In genomic region chr3:112086018-112086854, GRCh38 we compare ENCODE assay signal across 1 cellular context.
TF ChIP-seq lines count a peak whose summit lies in the region.

A gene with protein sequence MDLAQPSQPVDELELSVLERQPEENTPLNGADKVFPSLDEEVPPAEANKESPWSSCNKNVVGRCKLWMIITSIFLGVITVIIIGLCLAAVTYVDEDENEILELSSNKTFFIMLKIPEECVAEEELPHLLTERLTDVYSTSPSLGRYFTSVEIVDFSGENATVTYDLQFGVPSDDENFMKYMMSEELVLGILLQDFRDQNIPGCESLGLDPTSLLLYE (plus strand): TSS chr3:112086389. CDS start chr3:112086408, 19 bp downstream.

TF ChIP-seq in K562, 482 proteins besides CTCF, POLR2A, EP300 and RAD21 (continued from another document and continues in another):
- no peak for TF ChIP-seq PHTF2 (CRISPR knock-in tag; IDR thresholded peaks at IDR 0.05)
- TF ChIP-seq FOSL1 (tag; conservative IDR thresholded peaks at IDR 0.05) = no peak
- TF ChIP-seq, protein P1, sequence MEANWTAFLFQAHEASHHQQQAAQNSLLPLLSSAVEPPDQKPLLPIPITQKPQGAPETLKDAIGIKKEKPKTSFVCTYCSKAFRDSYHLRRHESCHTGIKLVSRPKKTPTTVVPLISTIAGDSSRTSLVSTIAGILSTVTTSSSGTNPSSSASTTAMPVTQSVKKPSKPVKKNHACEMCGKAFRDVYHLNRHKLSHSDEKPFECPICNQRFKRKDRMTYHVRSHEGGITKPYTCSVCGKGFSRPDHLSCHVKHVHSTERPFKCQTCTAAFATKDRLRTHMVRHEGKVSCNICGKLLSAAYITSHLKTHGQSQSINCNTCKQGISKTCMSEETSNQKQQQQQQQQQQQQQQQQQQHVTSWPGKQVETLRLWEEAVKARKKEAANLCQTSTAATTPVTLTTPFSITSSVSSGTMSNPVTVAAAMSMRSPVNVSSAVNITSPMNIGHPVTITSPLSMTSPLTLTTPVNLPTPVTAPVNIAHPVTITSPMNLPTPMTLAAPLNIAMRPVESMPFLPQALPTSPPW (CRISPR knock-in tag; IDR thresholded peaks at IDR 0.05) = 0 out of 2 replicates have a peak, but pooled peaks have one; percentile 26
- TF ChIP-seq TOE1 (IDR thresholded peaks at IDR 0.05; ENCODE audit: borderline replicate concordance) = peak; percentile 34; the same call in 1 of the 2 replicates
- TF ChIP-seq TOE1 (CRISPR knock-in tag; IDR thresholded peaks at IDR 0.05; ENCODE audit: borderline replicate concordance, low read depth) = no peak
- no peak for TF ChIP-seq HDAC1 (IDR thresholded peaks at IDR 0.05)
- TF ChIP-seq, protein P2, sequence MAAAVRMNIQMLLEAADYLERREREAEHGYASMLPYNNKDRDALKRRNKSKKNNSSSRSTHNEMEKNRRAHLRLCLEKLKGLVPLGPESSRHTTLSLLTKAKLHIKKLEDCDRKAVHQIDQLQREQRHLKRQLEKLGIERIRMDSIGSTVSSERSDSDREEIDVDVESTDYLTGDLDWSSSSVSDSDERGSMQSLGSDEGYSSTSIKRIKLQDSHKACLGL (CRISPR knock-in tag; IDR thresholded peaks at IDR 0.05; ENCODE audit: borderline replicate concordance, poor library complexity, severe bottlenecking) = no peak
- TF ChIP-seq XRCC4 (IDR thresholded peaks at IDR 0.05; ENCODE audit: extremely low read depth, insufficient read depth, insufficient read length) = no peak
- peak; percentile 63 for TF ChIP-seq EP400 (IDR thresholded peaks at IDR 0.05)
- TF ChIP-seq DNMT1 (IDR thresholded peaks at IDR 0.05) = no peak
- TF ChIP-seq CREB1 (IDR thresholded peaks at IDR 0.05) = no peak
- 0 out of 2 replicates have a peak, but pooled peaks have one; percentile 19 for TF ChIP-seq CREB1 (CRISPR knock-in tag; IDR thresholded peaks at IDR 0.05)
- TF ChIP-seq ZNF253 (CRISPR knock-in tag; conservative IDR thresholded peaks at IDR 0.05) = no peak
- peak; percentile 25 for TF ChIP-seq CCNT2 (IDR thresholded peaks at IDR 0.05; ENCODE audit: borderline replicate concordance, extremely low read depth, insufficient read length, low read depth, low read length)
- TF ChIP-seq, protein P3, sequence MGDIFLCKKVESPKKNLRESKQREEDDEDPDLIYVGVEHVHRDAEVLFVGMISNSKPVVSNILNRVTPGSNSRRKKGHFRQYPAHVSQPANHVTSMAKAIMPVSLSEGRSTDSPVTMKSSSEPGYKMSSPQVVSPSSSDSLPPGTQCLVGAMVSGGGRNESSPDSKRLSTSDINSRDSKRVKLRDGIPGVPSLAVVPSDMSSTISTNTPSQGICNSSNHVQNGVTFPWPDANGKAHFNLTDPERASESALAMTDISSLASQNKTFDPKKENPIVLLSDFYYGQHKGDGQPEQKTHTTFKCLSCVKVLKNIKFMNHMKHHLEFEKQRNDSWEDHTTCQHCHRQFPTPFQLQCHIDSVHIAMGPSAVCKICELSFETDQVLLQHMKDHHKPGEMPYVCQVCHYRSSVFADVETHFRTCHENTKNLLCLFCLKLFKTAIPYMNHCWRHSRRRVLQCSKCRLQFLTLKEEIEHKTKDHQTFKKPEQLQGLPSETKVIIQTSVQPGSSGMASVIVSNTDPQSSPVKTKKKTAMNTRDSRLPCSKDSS (IDR thresholded peaks at IDR 0.05; ENCODE audit: low read depth, partially characterized antibody) = no peak
- TF ChIP-seq, protein P4, sequence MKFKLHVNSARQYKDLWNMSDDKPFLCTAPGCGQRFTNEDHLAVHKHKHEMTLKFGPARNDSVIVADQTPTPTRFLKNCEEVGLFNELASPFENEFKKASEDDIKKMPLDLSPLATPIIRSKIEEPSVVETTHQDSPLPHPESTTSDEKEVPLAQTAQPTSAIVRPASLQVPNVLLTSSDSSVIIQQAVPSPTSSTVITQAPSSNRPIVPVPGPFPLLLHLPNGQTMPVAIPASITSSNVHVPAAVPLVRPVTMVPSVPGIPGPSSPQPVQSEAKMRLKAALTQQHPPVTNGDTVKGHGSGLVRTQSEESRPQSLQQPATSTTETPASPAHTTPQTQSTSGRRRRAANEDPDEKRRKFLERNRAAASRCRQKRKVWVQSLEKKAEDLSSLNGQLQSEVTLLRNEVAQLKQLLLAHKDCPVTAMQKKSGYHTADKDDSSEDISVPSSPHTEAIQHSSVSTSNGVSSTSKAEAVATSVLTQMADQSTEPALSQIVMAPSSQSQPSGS (CRISPR knock-in tag; IDR thresholded peaks at IDR 0.05) = no peak
- no peak for TF ChIP-seq FOXJ3 (CRISPR knock-in tag; IDR thresholded peaks at IDR 0.05)
- no peak for TF ChIP-seq PHF21A (IDR thresholded peaks at IDR 0.05; ENCODE audit: borderline replicate concordance, low read depth)
- TF ChIP-seq EWSR1 (IDR thresholded peaks at IDR 0.05; ENCODE audit: borderline replicate concordance, low read depth, partially characterized antibody) = no peak
- TF ChIP-seq, protein P5, sequence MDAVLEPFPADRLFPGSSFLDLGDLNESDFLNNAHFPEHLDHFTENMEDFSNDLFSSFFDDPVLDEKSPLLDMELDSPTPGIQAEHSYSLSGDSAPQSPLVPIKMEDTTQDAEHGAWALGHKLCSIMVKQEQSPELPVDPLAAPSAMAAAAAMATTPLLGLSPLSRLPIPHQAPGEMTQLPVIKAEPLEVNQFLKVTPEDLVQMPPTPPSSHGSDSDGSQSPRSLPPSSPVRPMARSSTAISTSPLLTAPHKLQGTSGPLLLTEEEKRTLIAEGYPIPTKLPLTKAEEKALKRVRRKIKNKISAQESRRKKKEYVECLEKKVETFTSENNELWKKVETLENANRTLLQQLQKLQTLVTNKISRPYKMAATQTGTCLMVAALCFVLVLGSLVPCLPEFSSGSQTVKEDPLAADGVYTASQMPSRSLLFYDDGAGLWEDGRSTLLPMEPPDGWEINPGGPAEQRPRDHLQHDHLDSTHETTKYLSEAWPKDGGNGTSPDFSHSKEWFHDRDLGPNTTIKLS (IDR thresholded peaks at IDR 0.05; ENCODE audit: borderline replicate concordance, low read depth) = 0 out of 2 replicates have a peak, but pooled peaks have one; percentile 53
- TF ChIP-seq ATF4 (CRISPR knock-in tag; IDR thresholded peaks at IDR 0.05) = no peak
- TF ChIP-seq GABPB2 (CRISPR knock-in tag; conservative IDR thresholded peaks at IDR 0.05) = no peak
- TF ChIP-seq, protein P6, sequence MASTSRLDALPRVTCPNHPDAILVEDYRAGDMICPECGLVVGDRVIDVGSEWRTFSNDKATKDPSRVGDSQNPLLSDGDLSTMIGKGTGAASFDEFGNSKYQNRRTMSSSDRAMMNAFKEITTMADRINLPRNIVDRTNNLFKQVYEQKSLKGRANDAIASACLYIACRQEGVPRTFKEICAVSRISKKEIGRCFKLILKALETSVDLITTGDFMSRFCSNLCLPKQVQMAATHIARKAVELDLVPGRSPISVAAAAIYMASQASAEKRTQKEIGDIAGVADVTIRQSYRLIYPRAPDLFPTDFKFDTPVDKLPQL (IDR thresholded peaks at IDR 0.05; ENCODE audit: extremely low read depth, insufficient read length) = no peak
- TF ChIP-seq ELF4 (CRISPR knock-in tag; IDR thresholded peaks at IDR 0.05) = no peak
- TF ChIP-seq MIER1 (IDR thresholded peaks at IDR 0.05; ENCODE audit: low read depth) = no peak
- TF ChIP-seq TEAD1 (CRISPR knock-in tag; IDR thresholded peaks at IDR 0.05) = no peak; a peak in 1 of 4 replicates
- TF ChIP-seq, protein P7, sequence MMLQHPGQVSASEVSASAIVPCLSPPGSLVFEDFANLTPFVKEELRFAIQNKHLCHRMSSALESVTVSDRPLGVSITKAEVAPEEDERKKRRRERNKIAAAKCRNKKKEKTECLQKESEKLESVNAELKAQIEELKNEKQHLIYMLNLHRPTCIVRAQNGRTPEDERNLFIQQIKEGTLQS (IDR thresholded peaks at IDR 0.05) = no peak
- TF ChIP-seq, protein P7 (CRISPR knock-in tag; conservative IDR thresholded peaks at IDR 0.05) = no peak
- no peak for TF ChIP-seq IRF9 (tag; IDR thresholded peaks at IDR 0.05)
- no peak for TF ChIP-seq ZFP1 (CRISPR knock-in tag; IDR thresholded peaks at IDR 0.05)
- TF ChIP-seq ZNF263 (CRISPR knock-in tag; IDR thresholded peaks at IDR 0.05; ENCODE audit: borderline replicate concordance) = no peak
- no peak for TF ChIP-seq PBX2 (CRISPR knock-in tag; IDR thresholded peaks at IDR 0.05; ENCODE audit: low read depth)
- TF ChIP-seq PBX2 (tag; conservative IDR thresholded peaks at IDR 0.05; ENCODE audit: low read depth) = no peak
- no peak for TF ChIP-seq ZNF140 (CRISPR knock-in tag; IDR thresholded peaks at IDR 0.05)
- TF ChIP-seq SETDB1 (IDR thresholded peaks at IDR 0.05; ENCODE audit: low read length) = no peak
- TF ChIP-seq MAZ (CRISPR knock-in tag; conservative IDR thresholded peaks at IDR 0.05 in 1 of 2, IDR thresholded peaks at IDR 0.05 in 1 of 2) = peak; percentile 38 to 54; a peak in 3 of 4 replicates
- no peak for TF ChIP-seq KLF1 (tag; IDR thresholded peaks at IDR 0.05)
- no peak for TF ChIP-seq NFIX (CRISPR knock-in tag; IDR thresholded peaks at IDR 0.05; ENCODE audit: low read depth)
- TF ChIP-seq SRSF1 (IDR thresholded peaks at IDR 0.05; ENCODE audit: low read depth, low read length) = no peak
- TF ChIP-seq, protein P8, sequence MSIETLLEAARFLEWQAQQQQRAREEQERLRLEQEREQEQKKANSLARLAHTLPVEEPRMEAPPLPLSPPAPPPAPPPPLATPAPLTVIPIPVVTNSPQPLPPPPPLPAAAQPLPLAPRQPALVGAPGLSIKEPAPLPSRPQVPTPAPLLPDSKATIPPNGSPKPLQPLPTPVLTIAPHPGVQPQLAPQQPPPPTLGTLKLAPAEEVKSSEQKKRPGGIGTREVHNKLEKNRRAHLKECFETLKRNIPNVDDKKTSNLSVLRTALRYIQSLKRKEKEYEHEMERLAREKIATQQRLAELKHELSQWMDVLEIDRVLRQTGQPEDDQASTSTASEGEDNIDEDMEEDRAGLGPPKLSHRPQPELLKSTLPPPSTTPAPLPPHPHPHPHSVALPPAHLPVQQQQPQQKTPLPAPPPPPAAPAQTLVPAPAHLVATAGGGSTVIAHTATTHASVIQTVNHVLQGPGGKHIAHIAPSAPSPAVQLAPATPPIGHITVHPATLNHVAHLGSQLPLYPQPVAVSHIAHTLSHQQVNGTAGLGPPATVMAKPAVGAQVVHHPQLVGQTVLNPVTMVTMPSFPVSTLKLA (conservative IDR thresholded peaks at IDR 0.05) = peak; percentile 51 to 76; a peak in 3 of 4 replicates
- TF ChIP-seq KAT7 (CRISPR knock-in tag; IDR thresholded peaks at IDR 0.05; ENCODE audit: borderline replicate concordance) = no peak
- TF ChIP-seq, protein P9, sequence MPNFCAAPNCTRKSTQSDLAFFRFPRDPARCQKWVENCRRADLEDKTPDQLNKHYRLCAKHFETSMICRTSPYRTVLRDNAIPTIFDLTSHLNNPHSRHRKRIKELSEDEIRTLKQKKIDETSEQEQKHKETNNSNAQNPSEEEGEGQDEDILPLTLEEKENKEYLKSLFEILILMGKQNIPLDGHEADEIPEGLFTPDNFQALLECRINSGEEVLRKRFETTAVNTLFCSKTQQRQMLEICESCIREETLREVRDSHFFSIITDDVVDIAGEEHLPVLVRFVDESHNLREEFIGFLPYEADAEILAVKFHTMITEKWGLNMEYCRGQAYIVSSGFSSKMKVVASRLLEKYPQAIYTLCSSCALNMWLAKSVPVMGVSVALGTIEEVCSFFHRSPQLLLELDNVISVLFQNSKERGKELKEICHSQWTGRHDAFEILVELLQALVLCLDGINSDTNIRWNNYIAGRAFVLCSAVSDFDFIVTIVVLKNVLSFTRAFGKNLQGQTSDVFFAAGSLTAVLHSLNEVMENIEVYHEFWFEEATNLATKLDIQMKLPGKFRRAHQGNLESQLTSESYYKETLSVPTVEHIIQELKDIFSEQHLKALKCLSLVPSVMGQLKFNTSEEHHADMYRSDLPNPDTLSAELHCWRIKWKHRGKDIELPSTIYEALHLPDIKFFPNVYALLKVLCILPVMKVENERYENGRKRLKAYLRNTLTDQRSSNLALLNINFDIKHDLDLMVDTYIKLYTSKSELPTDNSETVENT (CRISPR knock-in tag; IDR thresholded peaks at IDR 0.05) = no peak
- TF ChIP-seq SIRT6 (IDR thresholded peaks at IDR 0.05; ENCODE audit: low read depth, low read length) = no peak
- no peak for TF ChIP-seq POLR2AphosphoS5 (IDR thresholded peaks at IDR 0.05; ENCODE audit: control insufficient read depth, insufficient read depth, low read depth, low read length)
